Comparison of ENCODE assay signal across 2 cellular contexts in genomic region chr18:46278481-46279465, GRCh38.
TF ChIP-seq lines count a peak whose summit lies in the region.

No MANE protein-coding gene starts in this region.

TF ChIP-seq in IMR-90, 13 proteins besides CTCF, POLR2A, EP300 and RAD21:
- TF ChIP-seq MAZ (IDR thresholded peaks at IDR 0.05; ENCODE audit: borderline replicate concordance, low read depth, low read length): no peak
- peak; percentile 68; the same call in 1 of the 2 replicates for TF ChIP-seq BHLHE40 (IDR thresholded peaks at IDR 0.05; ENCODE audit: low read depth, low read length)
- peak; percentile 87 for TF ChIP-seq USF2 (IDR thresholded peaks at IDR 0.05; ENCODE audit: low read depth, low read length)

TF ChIP-seq in GM23338, 12 proteins besides CTCF, POLR2A, EP300 and RAD21:
- no peak for TF ChIP-seq ZNF331 (CRISPR knock-in tag; IDR thresholded peaks at IDR 0.05; ENCODE audit: low read depth)
- TF ChIP-seq REST (IDR thresholded peaks at IDR 0.05; ENCODE audit: unreplicated experiment): no peak
- TF ChIP-seq EZH2 (IDR thresholded peaks at IDR 0.05; ENCODE audit: low read depth, unreplicated experiment): no peak
- no peak for TF ChIP-seq ETS1 (IDR thresholded peaks at IDR 0.05)
- no peak for TF ChIP-seq EZH2phosphoT487 (IDR thresholded peaks at IDR 0.05; ENCODE audit: unreplicated experiment)
- no peak for TF ChIP-seq POLR2AphosphoS5 (IDR thresholded peaks at IDR 0.05; ENCODE audit: low read depth)
- no peak for TF ChIP-seq JUNB (IDR thresholded peaks at IDR 0.05; ENCODE audit: unreplicated experiment)
- no peak for TF ChIP-seq STAT1 (IDR thresholded peaks at IDR 0.05; ENCODE audit: unreplicated experiment)
- no peak for TF ChIP-seq CREB1 (CRISPR knock-in tag; IDR thresholded peaks at IDR 0.05; ENCODE audit: low read depth)
- TF ChIP-seq ZNF114 (CRISPR knock-in tag; IDR thresholded peaks at IDR 0.05): no peak
- TF ChIP-seq NANOG (IDR thresholded peaks at IDR 0.05; ENCODE audit: borderline replicate concordance): no peak
- TF ChIP-seq ZNF462 (CRISPR knock-in tag; IDR thresholded peaks at IDR 0.05): no peak
